8 cellular contexts compared by ENCODE assay signal in the genomic region with DNA sequence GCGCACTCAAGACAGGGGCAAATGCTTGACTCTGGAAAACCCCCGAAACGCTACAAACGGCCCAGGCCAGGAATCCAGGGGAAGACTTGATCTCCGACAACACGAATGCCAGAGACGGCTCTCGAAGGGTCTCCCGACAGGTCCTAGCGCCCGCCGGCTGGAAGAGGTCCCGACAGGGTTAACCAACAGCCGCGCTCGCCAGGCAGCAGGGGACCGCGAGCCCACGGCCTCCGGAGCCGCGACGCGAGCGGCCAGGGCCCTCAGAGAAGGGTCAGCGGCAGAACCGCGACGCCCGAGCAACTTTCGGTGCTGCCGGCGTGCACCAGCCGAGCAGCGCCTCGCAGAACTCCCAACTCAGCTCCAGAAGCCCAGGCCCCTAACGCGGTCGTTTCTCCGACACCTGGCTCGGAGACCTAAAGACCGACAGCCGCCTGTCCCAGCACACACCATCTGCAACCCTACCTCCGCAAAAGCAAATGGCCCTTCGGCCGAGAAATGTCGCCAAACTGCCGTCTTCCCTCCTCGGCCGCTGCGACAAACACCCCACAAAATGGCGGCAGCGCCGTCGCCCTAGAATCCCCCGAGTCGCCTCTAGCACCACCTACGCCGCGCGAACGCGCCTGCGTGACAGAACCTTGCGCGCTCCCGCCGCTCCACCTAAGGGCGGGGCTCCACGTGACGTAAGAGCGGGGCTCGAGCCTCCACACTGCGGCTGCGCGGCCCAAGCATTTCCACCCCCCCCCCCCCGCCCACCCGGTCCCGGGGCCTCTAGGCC. TPM values are rescaled to one million over a fixed set of nuclear protein-coding genes. Genes with fewer than 3 reads are reported as not detected.
DNase-seq lines count a peak whose midpoint lies in the region; ATAC-seq and TF ChIP-seq lines count a peak whose summit lies in the region.

A gene (minus strand): TSS at position 567 of the 775 bp plus-strand sequence. CDS start 3,634 bp downstream, outside the sequence.

- peak within 1 kb of the TSS; percentile 97 for H3K4me3 Mint-ChIP-seq in activated T-cell treated with anti-CD3 and anti-CD28 coated beads, Interleukin-2, amount 50 U/mL, for 4 hours

- no peak for TF ChIP-seq CTCF in Panc1 (IDR thresholded peaks at IDR 0.05)

- POLR2A ChIA-PET in Panc1 (lab: Charles Lee), result no interaction called here

- intact Hi-C loops in Panc1 (cut with micrococcal nuclease; ENCODE audit: unreplicated experiment), result no loop called here

- H3K36me3 Mint-ChIP-seq in activated T-cell treated with anti-CD3 and anti-CD28 coated beads, Interleukin-2, amount 50 U/mL, for 4 hours (ENCODE audit: insufficient read depth), result peaks cover 14% of the 10 kb centered on the region

- in situ Hi-C loops in KBM-7 (cut with MboI; ENCODE audit: low pct_unique_long_range_greater_than_20kb, low sequenced_read_pairs), result no loop called here
- in situ Hi-C loops in Panc1 (cut with HindIII; ENCODE audit: low pct_unique_long_range_greater_than_20kb, low sequenced_read_pairs), result no loop called here

- peaks cover 20% of the 10 kb centered on the region for H3K4me1 ChIP-seq in Panc1 (ENCODE audit: control insufficient read depth, insufficient read depth, low read length)
- H3K4me1 ChIP-seq in muscle layer of duodenum (ENCODE audit: control insufficient read depth in 1 of 2, insufficient read depth in 2 of 2, low read length in 2 of 2), result peaks cover 9 to 28% of the 10 kb centered on the region in 2 donors

- peaks cover 17% of the 10 kb centered on the region for H3K36me3 ChIP-seq in Panc1 (ENCODE audit: control insufficient read depth, insufficient read depth, low read length)
- peaks cover 12% of the 10 kb centered on the region in 2 donors for H3K36me3 ChIP-seq in muscle layer of duodenum (ENCODE audit: control insufficient read depth in 1 of 2, insufficient read depth in 2 of 2, low read length in 2 of 2)

- no peaks in the 10 kb centered on the region for H3K27me3 Mint-ChIP-seq in activated T-cell treated with anti-CD3 and anti-CD28 coated beads, Interleukin-2, amount 50 U/mL, for 4 hours (ENCODE audit: low read depth)

- H3K4me1 Mint-ChIP-seq in activated T-cell treated with anti-CD3 and anti-CD28 coated beads, Interleukin-2, amount 50 U/mL, for 4 hours (ENCODE audit: low read depth), result peaks cover 39% of the 10 kb centered on the region

- H3K9me3 ChIP-seq in Panc1 (ENCODE audit: control insufficient read depth, insufficient read depth, low read depth, low read length) (peaks cover 5% of the 10 kb centered on the region; the same call in 1 of the 2 replicates), muscle layer of duodenum (ENCODE audit: control insufficient read depth in 1 of 2, low read length in 2 of 2) (no peaks in the 10 kb centered on the region)

- BruUV-seq in Panc1 (replicated peaks; lab: Mats Ljungman, UMichigan), result TSS peak; percentile 84

- no peaks in the 10 kb centered on the region for H3K9me3 Mint-ChIP-seq in activated T-cell treated with anti-CD3 and anti-CD28 coated beads, Interleukin-2, amount 50 U/mL, for 4 hours

- H3K27ac ChIP-seq in Panc1 (ENCODE audit: low read length) (peak within 1 kb of the TSS; percentile 94), muscle layer of duodenum (ENCODE audit: low read length) (peak within 1 kb of the TSS; percentile 92)

- peak within 1 kb of the TSS; percentile 91 to 99 for H3K4me3 ChIP-seq in Panc1 (ENCODE audit: low read depth in 2 of 2, low read length in 2 of 2)
- H3K4me3 ChIP-seq in muscle layer of duodenum (ENCODE audit: low read depth in 1 of 2, low read length in 2 of 2), result peak within 1 kb of the TSS; percentile 96 to 97

- H3K27me3 ChIP-seq in Panc1 (ENCODE audit: control insufficient read depth, insufficient read depth, low read length) (no peaks in the 10 kb centered on the region), muscle layer of duodenum (ENCODE audit: low read depth, low read length) (no peaks in the 10 kb centered on the region)

- CTCF ChIA-PET in Panc1 (lab: Charles Lee), result no interaction called here

- ATAC-seq in GM21723 (IDR thresholded peaks at IDR 0.05; ENCODE audit: unreplicated experiment) (peak; percentile 83), Panc1 (peak; percentile 92), esophagus mucosa (peak; percentile 96)
- peak; percentile 88 for ATAC-seq in activated T-cell treated with anti-CD3 and anti-CD28 coated beads, Interleukin-2, amount 50 U/mL, for 4 hours

- DNase-seq in DMS53 (lab: John Stamatoyannopoulos, UW) (peak; percentile 96), KBM-7 (peak; percentile 91), Panc1 (ENCODE audit: low read depth, low spot score) (peak; percentile 68)
- DNase-seq in activated T-cell treated with anti-CD3 and anti-CD28 coated beads, Interleukin-2, amount 50 U/mL, for 4 hours, result peak; percentile 96
- DNase-seq in stimulated activated CD8-positive, alpha-beta memory T cell treated with anti-CD3 and anti-CD28 coated beads, Interleukin-7, amount 100 ng/mL, for 24 hours (ENCODE audit: low read depth), result peak; percentile 94

RNA-seq across cellular contexts. Expression of the gene that starts here (rescaled TPM):
- 23.4 TPM for total RNA-seq in Panc1 (2021; ENCODE audit: unreplicated experiment)
- 9.2 TPM for polyA plus RNA-seq in Panc1 (2012; ENCODE audit: insufficient read length)
- 10 to 100 TPM; 16.7 to 23.1 (median 21.2) TPM for total RNA-seq in activated T-cell treated with anti-CD3 and anti-CD28 coated beads, Interleukin-2, amount 50 U/mL, for 4 hours
- total RNA-seq in esophagus mucosa, result 10.4 TPM

Comparison
In these comparisons a context has a peak if more than half of its experiments do, and no peak if none do; other contexts are left out.
1. Peak in every context shown above with its lines: DNase-seq, ATAC-seq, H3K4me3 ChIP-seq and H3K27ac ChIP-seq.